ENCODE assay signal across 28 cellular contexts in genomic region chr18:58038063-58038462, GRCh38. TPM values are rescaled to one million over a fixed set of nuclear protein-coding genes. Genes with fewer than 3 reads are reported as not detected.
DNase-seq lines count a peak whose midpoint lies in the region; ATAC-seq and TF ChIP-seq lines count a peak whose summit lies in the region.
"Had no signal": no experiment of that assay in that cellular context is flagged by ENCODE, and none has a peak within 500 bp of the region (broad histone marks: within the 10 kb centered on the region; RNA-seq: fewer than 3 reads in every experiment).

No MANE protein-coding gene starts in this region.

- H3K27me3 Mint-ChIP-seq in memory B cell: no peaks in the 10 kb centered on the region
- H3K27me3 Mint-ChIP-seq in type B pancreatic cell: no peaks in the 10 kb centered on the region
- peaks cover 34% of the 10 kb centered on the region for H3K27me3 Mint-ChIP-seq in HFFc6 (ENCODE audit: insufficient read depth)

- H3K27ac Mint-ChIP-seq in memory B cell (no peak overlapping the region), type B pancreatic cell (no peak overlapping the region), HFFc6 (no peak overlapping the region)
- H3K27ac Mint-ChIP-seq: activated naive CD4-positive, alpha-beta T cell treated with anti-CD3 and anti-CD28 coated beads, Interleukin-2, amount 50 U/mL, for 24 hours; activated T-cell treated with anti-CD3 and anti-CD28 coated beads, Interleukin-2, amount 50 U/mL, for 72 hours; CD4-positive, CD25-positive, alpha-beta regulatory T cell; GM23338; mesothelial cell of epicardium; natural killer cell treated with Interleukin-12 subunit alpha and Interleukin-12 subunit beta and Interleukin-15 and Interleukin-18, amount 100 ng/mL, for 72 hours had no signal

- ATAC-seq in GM21526 (IDR thresholded peaks at IDR 0.05; ENCODE audit: low FRiP score, unreplicated experiment) (peak; percentile 68), memory B cell (ENCODE audit: low read depth) (peak; percentile 70), HG02798 (IDR thresholded peaks at IDR 0.05; ENCODE audit: poor library complexity, unreplicated experiment) (no peak)
- ATAC-seq: activated T-cell treated with anti-CD3 and anti-CD28 coated beads, Interleukin-2, amount 50 U/mL, for 72 hours; GM23338; heart right ventricle; natural killer cell treated with Interleukin-12 subunit alpha and Interleukin-12 subunit beta and Interleukin-15 and Interleukin-18, amount 100 ng/mL, for 72 hours; right cardiac atrium; SK-N-SH treated with all-trans-retinoic acid at 6 μM for 48 hours; stimulated activated naive CD8-positive, alpha-beta T cell treated with anti-CD3 and anti-CD28 coated beads, Interleukin-15, Interleukin-2, amounts not matched to agents 100 U/mL and 50 U/mL, for 24 hours had no signal

- no peaks in the 10 kb centered on the region for H3K36me3 Mint-ChIP-seq in memory B cell
- no peaks in the 10 kb centered on the region for H3K36me3 Mint-ChIP-seq in type B pancreatic cell
- H3K36me3 Mint-ChIP-seq in HFFc6 (ENCODE audit: low read depth): no peaks in the 10 kb centered on the region
- H3K36me3 Mint-ChIP-seq: activated naive CD4-positive, alpha-beta T cell treated with anti-CD3 and anti-CD28 coated beads, Interleukin-2, amount 50 U/mL, for 24 hours; CD4-positive, CD25-positive, alpha-beta regulatory T cell; mesothelial cell of epicardium; natural killer cell treated with Interleukin-12 subunit alpha and Interleukin-12 subunit beta and Interleukin-15 and Interleukin-18, amount 100 ng/mL, for 72 hours had no signal

- peak overlapping the region; percentile 49 for H3K4me3 Mint-ChIP-seq in memory B cell
- no peak overlapping the region for H3K4me3 Mint-ChIP-seq in type B pancreatic cell
- no peak overlapping the region for H3K4me3 Mint-ChIP-seq in HFFc6
- H3K4me3 Mint-ChIP-seq: activated naive CD4-positive, alpha-beta T cell treated with anti-CD3 and anti-CD28 coated beads, Interleukin-2, amount 50 U/mL, for 24 hours; activated T-cell treated with anti-CD3 and anti-CD28 coated beads, Interleukin-2, amount 50 U/mL, for 72 hours; CD4-positive, CD25-positive, alpha-beta regulatory T cell; GM23338; mesothelial cell of epicardium; natural killer cell treated with Interleukin-12 subunit alpha and Interleukin-12 subunit beta and Interleukin-15 and Interleukin-18, amount 100 ng/mL, for 72 hours had no signal

- DNase-seq in MV-4-11 (lab: John Stamatoyannopoulos, UW): peak; percentile 74
- DNase-seq in SKM-1 (lab: John Stamatoyannopoulos, UW; ENCODE audit: unreplicated experiment): peak; percentile 49
- no peak for DNase-seq in memory B cell (ENCODE audit: low spot score in 2 of 2)
- no peak for DNase-seq in type B pancreatic cell (ENCODE audit: extremely low spot score, unreplicated experiment)
- DNase-seq in HFFc6: no peak
- no peak for DNase-seq in activated CD4-positive, alpha-beta T cell treated with anti-CD3 and anti-CD28 coated beads, Interleukin-2, amount 50 U/mL, for 4 hours
- DNase-seq: activated T-cell treated with anti-CD3 and anti-CD28 coated beads, Interleukin-2, amount 50 U/mL, for 72 hours; aorta; CD4-positive, CD25-positive, alpha-beta regulatory T cell; DMS 273 treated with DMSO at 0.1 percent for 48 hours; heart right ventricle; IMR-90; NCI-H1092; NCI-H1930; NCI-H226; right cardiac atrium; RPMI8226; stimulated activated CD4-positive, alpha-beta T cell treated with anti-CD3 and anti-CD28 coated beads, Interleukin-12 subunit alpha, Interleukin-12 subunit beta, amount 100 ng/mL, for 4 hours; stimulated activated CD4-positive, alpha-beta T cell treated with anti-CD3 and anti-CD28 coated beads, Interleukin-4, amount 100 ng/mL, for 4 hours; stimulated activated naive CD8-positive, alpha-beta T cell treated with anti-CD3 and anti-CD28 coated beads, Interleukin-15, Interleukin-2, amounts not matched to agents 100 U/mL and 50 U/mL, for 24 hours; thyroid gland had no signal

- no peaks in the 10 kb centered on the region for H3K9me3 Mint-ChIP-seq in memory B cell
- no peaks in the 10 kb centered on the region for H3K9me3 Mint-ChIP-seq in type B pancreatic cell
- no peaks in the 10 kb centered on the region for H3K9me3 Mint-ChIP-seq in HFFc6
- H3K9me3 Mint-ChIP-seq: activated naive CD4-positive, alpha-beta T cell treated with anti-CD3 and anti-CD28 coated beads, Interleukin-2, amount 50 U/mL, for 24 hours; activated T-cell treated with anti-CD3 and anti-CD28 coated beads, Interleukin-2, amount 50 U/mL, for 72 hours; GM23338; mesothelial cell of epicardium; natural killer cell treated with Interleukin-12 subunit alpha and Interleukin-12 subunit beta and Interleukin-15 and Interleukin-18, amount 100 ng/mL, for 72 hours had no signal

- TF ChIP-seq CTCF in type B pancreatic cell (conservative IDR thresholded peaks at IDR 0.05) (no peak), HFFc6 (IDR thresholded peaks at IDR 0.05) (no peak)

- peaks cover 17% of the 10 kb centered on the region for H3K4me1 Mint-ChIP-seq in memory B cell
- peaks cover 13% of the 10 kb centered on the region for H3K4me1 Mint-ChIP-seq in type B pancreatic cell (ENCODE audit: unreplicated experiment)
- H3K4me1 Mint-ChIP-seq in HFFc6 (ENCODE audit: low read depth): peaks cover 5% of the 10 kb centered on the region; the same call in 1 of the 2 replicates

RNA-seq across cellular contexts. Expression of gene NEDD4L, which starts 6.0 kb away (rescaled TPM):
- 84.7 and 93.5 TPM in 2 replicates for total RNA-seq in type B pancreatic cell (ENCODE audit: low replicate concordance)
- 10 to 100 TPM; 11.2 to 28.1 (median 15.7) TPM for total RNA-seq in HFFc6 (2021; fragmentation: NEBNext Ultra II Directional; extraction: Animal tissue kit (Norgen Biotek cat#: 25700))

Comparison
In these comparisons a context has a peak if more than half of its experiments do, and no peak if none do; other contexts are left out.
1. DNase-seq: peak in MV-4-11 (single experiment) and SKM-1 (single experiment); none in memory B cell (0 of 2), type B pancreatic cell (single experiment), HFFc6 (single experiment) and activated CD4-positive, alpha-beta T cell treated with anti-CD3 and anti-CD28 coated beads, Interleukin-2, amount 50 U/mL, for 4 hours (0 of 2).